Comparison of ENCODE assay signal across 8 cellular contexts in genomic region chr5:79025054-79025465, GRCh38. TPM values are rescaled to one million over a fixed set of nuclear protein-coding genes. Genes with fewer than 3 reads are reported as not detected.
A peak's percentile ranks its signal among the peaks of the same experiment; 100 is the strongest.
DNase-seq lines count a peak whose midpoint lies in the region; ATAC-seq and TF ChIP-seq lines count a peak whose summit lies in the region.

No MANE protein-coding gene starts in this region.

- H3K4me3 ChIP-seq in GM06990 (replicated peaks; ENCODE audit: low read depth, low read length) (peak overlapping the region; percentile 39; the same call in 1 of the 2 replicates), spleen (peak overlapping the region in 2 of 8 donors; percentile 3 to 51)

- H3K27me3 ChIP-seq in GM06990 (replicated peaks; ENCODE audit: control insufficient read depth, insufficient read depth, low read length), result no peaks in the 10 kb centered on the region; the same call in 1 of the 2 replicates
- H3K27me3 ChIP-seq in spleen (replicated peaks in 1 of 7), result peaks cover 0 to 49% (median 10%) of the 10 kb centered on the region in 7 donors

- H3K36me3 ChIP-seq in GM06990 (ENCODE audit: control insufficient read depth, insufficient read depth, low read length) (no peaks in the 10 kb centered on the region), spleen (no peaks in the 10 kb centered on the region)

- H3K4me3 Mint-ChIP-seq in MCF 10A (ENCODE audit: unreplicated experiment), result peak overlapping the region; percentile 46
- H3K4me3 Mint-ChIP-seq in immature natural killer cell, result peak overlapping the region in 2 of 5 donors; percentile 49 to 61

- H3K27me3 Mint-ChIP-seq in MCF 10A (ENCODE audit: insufficient read depth, unreplicated experiment), result no peaks in the 10 kb centered on the region
- H3K27me3 Mint-ChIP-seq in immature natural killer cell (ENCODE audit: low read depth in 3 of 3), result peaks cover 8 to 24% (median 9%) of the 10 kb centered on the region in 3 donors

- TF ChIP-seq CTCF in GM06990 (IDR thresholded peaks at IDR 0.05; ENCODE audit: insufficient read depth, low read length, poor library complexity, severe bottlenecking), result peak; percentile 95
- peak; percentile 91 for TF ChIP-seq CTCF in MCF 10A (IDR thresholded peaks at IDR 0.05; ENCODE audit: unreplicated experiment)
- TF ChIP-seq CTCF in spleen (IDR thresholded peaks at IDR 0.05 in 8 of 11, conservative IDR thresholded peaks at IDR 0.05 in 3 of 11), result peak; percentile 33 to 86 (median 73)

- H3K27ac ChIP-seq in spleen, result no peak overlapping the region

- 11 to 15% (median 14%) methylated on average over 13 of the region's 13 CpGs for WGBS in spleen, 5 donors

- CTCF ChIA-PET in MCF 10A (lab: Yijun Ruan, JAX), result interaction anchor here (0.6 to 12.7 kb wide), 77 partner anchors 9 to 1355 kb away, joined by 3 to 491 read pairs (median 5); partner anchors contain the start of gene ARSB

- DNase-seq in GM06990 (ENCODE audit: extremely low read depth, insufficient read length) (peak; percentile 18), NCI-H1105 treated with DMSO at 0.1 percent for 48 hours (lab: John Stamatoyannopoulos, UW) (peak; percentile 27), T1000 (lab: John Stamatoyannopoulos, UW) (peak; percentile 11), MCF 10A (ENCODE audit: unreplicated experiment) (peak; percentile 69), immature natural killer cell (peak; percentile 27 to 41 (median 40)), spleen (no peak)

- ATAC-seq in GM21529 (IDR thresholded peaks at IDR 0.05; ENCODE audit: unreplicated experiment) (no peak), HG03457 (IDR thresholded peaks at IDR 0.05; ENCODE audit: unreplicated experiment) (no peak)

- no peak for TF ChIP-seq POLR2A in spleen (IDR thresholded peaks at IDR 0.05)

- POLR2A ChIA-PET in MCF 10A (lab: Yijun Ruan, JAX), result interaction anchor here (0.6 to 2.5 kb wide), 4 partner anchors 41 to 246 kb away, joined by 3 to 21 read pairs (median 3); no protein-coding TSS in a partner anchor

- BruUV-seq in MCF 10A (replicated peaks; lab: Mats Ljungman, UMichigan), result no TSS peak

- H3K4me1 Mint-ChIP-seq in MCF 10A (ENCODE audit: insufficient read depth, unreplicated experiment), result peaks cover 11% of the 10 kb centered on the region
- peaks cover 6 to 23% of the 10 kb centered on the region in 2 donors for H3K4me1 Mint-ChIP-seq in immature natural killer cell

- H3K27ac Mint-ChIP-seq in MCF 10A (ENCODE audit: low read depth, unreplicated experiment) (no peak overlapping the region), immature natural killer cell (no peak overlapping the region)

- intact Hi-C loops in MCF 10A (cut with micrococcal nuclease), result loop anchor here (1.0 to 5.0 kb wide), 5 partner anchors 44 to 1058 kb away; no protein-coding TSS in a partner anchor
- intact Hi-C loops in spleen (cut with DNase I; ENCODE audit: low total_unique reads), result loop anchor here (10.0 kb wide), 1 partner anchor 440 kb away; no protein-coding TSS in a partner anchor

- H3K4me1 ChIP-seq in spleen, result peaks cover 0 to 14% (median 11%) of the 10 kb centered on the region in 6 donors

- H3K9me3 Mint-ChIP-seq in MCF 10A (ENCODE audit: unreplicated experiment), result no peaks in the 10 kb centered on the region
- H3K9me3 Mint-ChIP-seq in immature natural killer cell, result no peaks in the 10 kb centered on the region

- no peaks in the 10 kb centered on the region for H3K9me3 ChIP-seq in spleen

- H3K36me3 Mint-ChIP-seq in MCF 10A (ENCODE audit: insufficient read depth, unreplicated experiment) (no peaks in the 10 kb centered on the region), immature natural killer cell (no peaks in the 10 kb centered on the region)

RNA-seq across cellular contexts. Expression of gene ARSB, which starts 40.0 kb away (rescaled TPM):
- total RNA-seq in MCF 10A (2022), result 5.2 and 7.9 TPM in 2 replicates
- polyA plus RNA-seq in immature natural killer cell, result 10 to 100 TPM in 1 of 3 donors, 1 to 10 TPM in 2; 5.3 to 11.9 (median 6.2) TPM
- total RNA-seq in spleen, result 10 to 100 TPM in 5 of 7 donors, 1 to 10 TPM in 2; 9.1 to 18.5 (median 12.8) TPM
- polyA plus RNA-seq in spleen, result 1 to 10 TPM; 1.1 to 2.2 (median 1.6) TPM

RNA-seq across cellular contexts. Expression of gene DMGDH, which starts 44.4 kb away (rescaled TPM):
- total RNA-seq in MCF 10A (2022), result 9.2 and 14.7 TPM in 2 replicates
- under 1 TPM in 1 of 3 donors, not detected in 2; 0.39 TPM for polyA plus RNA-seq in immature natural killer cell
- total RNA-seq in spleen, result 1 to 10 TPM in 2 of 7 donors, under 1 TPM in 3, not detected in 2; 0.34 to 1.4 (median 0.60) TPM
- polyA plus RNA-seq in spleen, result under 1 TPM; 0.06 to 0.20 (median 0.13) TPM

RNA-seq across cellular contexts. Expression of gene BHMT2, which starts 44.5 kb away (rescaled TPM):
- total RNA-seq in MCF 10A (2022), result not detected in 2 replicates
- not detected for polyA plus RNA-seq in immature natural killer cell
- 1 to 10 TPM in 3 of 7 donors, under 1 TPM in 3, not detected in 1; 0.35 to 2.6 (median 0.84) TPM for total RNA-seq in spleen
- polyA plus RNA-seq in spleen, result under 1 TPM; 0.17 to 0.78 (median 0.42) TPM
